In genomic region chr7:34237493-34237849, GRCh38 we compare ENCODE assay signal across 17 cellular contexts.
DNase-seq lines count a peak whose midpoint lies in the region; ATAC-seq and TF ChIP-seq lines count a peak whose summit lies in the region.
"Had no signal": no experiment of that assay in that cellular context is flagged by ENCODE, and none has a peak within 500 bp of the region (broad histone marks: within the 10 kb centered on the region; RNA-seq: fewer than 3 reads in every experiment).

No MANE protein-coding gene starts in this region.

- intact Hi-C loops in mucosa of descending colon (cut with DNase I, micrococcal nuclease) = no loop called here

- H3K9me3 ChIP-seq in mucosa of descending colon = no peaks in the 10 kb centered on the region
- H3K9me3 ChIP-seq: A549 had no signal

- TF ChIP-seq CTCF in C4-2B (conservative IDR thresholded peaks at IDR 0.05) (no peak), VCaP (conservative IDR thresholded peaks at IDR 0.05) (no peak), mucosa of descending colon (IDR thresholded peaks at IDR 0.05) (no peak)

- no peak for DNase-seq in mucosa of descending colon
- no peak for DNase-seq in stimulated activated naive CD8-positive, alpha-beta T cell treated with anti-CD3 and anti-CD28 coated beads, Interleukin-15, Interleukin-2, amounts not matched to agents 100 U/mL and 50 U/mL, for 24 hours
- DNase-seq: AML-193; CD4-positive, alpha-beta memory T cell; CD4-positive, CD25-positive, alpha-beta regulatory T cell; CD8-positive, alpha-beta memory T cell; COR-L47; DMS 273 treated with DMSO at 0.1 percent for 48 hours; DMS153; DMS79 treated with DMSO at 0.1 percent for 48 hours; GF-D8 had no signal

- ATAC-seq in mucosa of descending colon = peak; percentile 38
- no peak for ATAC-seq in stimulated activated naive CD8-positive, alpha-beta T cell treated with anti-CD3 and anti-CD28 coated beads, Interleukin-15, Interleukin-2, amounts not matched to agents 100 U/mL and 50 U/mL, for 24 hours
- no peak for ATAC-seq in HG03175 (IDR thresholded peaks at IDR 0.05; ENCODE audit: unreplicated experiment)
- ATAC-seq: A549 had no signal

- H3K4me3 ChIP-seq in mucosa of descending colon = no peak overlapping the region
- H3K4me3 ChIP-seq: A549; BLaER1 treated with 17β-estradiol and CSF1 and Interleukin-3, amounts not matched to agents 10 nM and 100 nM had no signal

- H3K4me1 ChIP-seq in mucosa of descending colon (ENCODE audit: low read depth) = no peaks in the 10 kb centered on the region
- H3K4me1 ChIP-seq: BLaER1 treated with 17β-estradiol and CSF1 and Interleukin-3, amounts not matched to agents 10 nM and 100 nM had no signal

- H3K36me3 ChIP-seq in mucosa of descending colon (ENCODE audit: low read depth) = no peaks in the 10 kb centered on the region
- H3K36me3 ChIP-seq: BLaER1 treated with 17β-estradiol and CSF1 and Interleukin-3, amounts not matched to agents 10 nM and 100 nM had no signal

- H3K27ac ChIP-seq in C4-2B (peak overlapping the region; percentile 97), VCaP (peak overlapping the region; percentile 65; the same call in 1 of the 2 replicates)
- H3K27ac ChIP-seq: 22Rv1; A549; BLaER1 treated with 17β-estradiol and CSF1 and Interleukin-3, amounts not matched to agents 10 nM and 100 nM had no signal
